1 cellular context compared by ENCODE assay signal in the genomic region with DNA sequence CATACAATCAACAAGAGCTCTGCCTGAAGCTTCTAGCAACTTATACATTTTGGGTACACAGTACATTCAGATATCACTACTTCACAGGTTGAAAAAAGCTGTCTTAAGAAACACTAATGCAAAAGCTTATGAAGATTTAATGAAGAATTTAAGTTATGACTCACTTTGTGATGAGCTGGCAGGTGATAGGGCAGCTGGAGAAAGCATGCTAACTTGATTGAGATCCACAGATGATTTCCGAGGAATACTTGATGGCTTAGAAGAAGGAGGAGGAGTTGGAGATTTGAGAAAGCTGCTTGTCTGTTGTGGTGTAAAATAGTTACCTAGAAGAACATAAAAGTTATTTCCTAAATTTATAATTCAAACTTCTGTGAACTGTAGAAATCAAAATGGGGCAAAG.
TF ChIP-seq lines count a peak whose summit lies in the region.

No MANE protein-coding gene starts in this region.

TF ChIP-seq in SK-N-SH, 30 proteins besides CTCF, POLR2A, EP300 and RAD21:
- no peak for TF ChIP-seq SMC3 (IDR thresholded peaks at IDR 0.05; ENCODE audit: low read depth, low read length)
- TF ChIP-seq RCOR1 (IDR thresholded peaks at IDR 0.05; ENCODE audit: low read length), result no peak
- TF ChIP-seq RXRA (IDR thresholded peaks at IDR 0.05; ENCODE audit: borderline replicate concordance, low read depth), result no peak
- peak; percentile 13; the same call in 1 of the 2 replicates for TF ChIP-seq FOSL2 (IDR thresholded peaks at IDR 0.05; ENCODE audit: borderline replicate concordance, low read depth)
- no peak for TF ChIP-seq EZH2phosphoT487 (IDR thresholded peaks at IDR 0.05; ENCODE audit: borderline replicate concordance, low read depth)
- no peak for TF ChIP-seq CHD2 (IDR thresholded peaks at IDR 0.05; ENCODE audit: low read length, partially characterized antibody)
- TF ChIP-seq USF1 (IDR thresholded peaks at IDR 0.05; ENCODE audit: borderline replicate concordance, low read depth), result no peak
- no peak for TF ChIP-seq USF2 (IDR thresholded peaks at IDR 0.05; ENCODE audit: borderline replicate concordance, low read depth, low read length)
- TF ChIP-seq, protein P1, sequence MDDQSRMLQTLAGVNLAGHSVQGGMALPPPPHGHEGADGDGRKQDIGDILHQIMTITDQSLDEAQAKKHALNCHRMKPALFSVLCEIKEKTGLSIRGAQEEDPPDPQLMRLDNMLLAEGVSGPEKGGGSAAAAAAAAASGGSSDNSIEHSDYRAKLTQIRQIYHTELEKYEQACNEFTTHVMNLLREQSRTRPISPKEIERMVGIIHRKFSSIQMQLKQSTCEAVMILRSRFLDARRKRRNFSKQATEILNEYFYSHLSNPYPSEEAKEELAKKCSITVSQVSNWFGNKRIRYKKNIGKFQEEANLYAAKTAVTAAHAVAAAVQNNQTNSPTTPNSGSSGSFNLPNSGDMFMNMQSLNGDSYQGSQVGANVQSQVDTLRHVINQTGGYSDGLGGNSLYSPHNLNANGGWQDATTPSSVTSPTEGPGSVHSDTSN (IDR thresholded peaks at IDR 0.05), result peak; percentile 28; the same call in 1 of the 2 replicates
- TF ChIP-seq JUND (IDR thresholded peaks at IDR 0.05), result 0 out of 2 replicates have a peak, but pooled peaks have one; percentile 18
- 0 out of 2 replicates have a peak, but pooled peaks have one; percentile 46 for TF ChIP-seq MAX (IDR thresholded peaks at IDR 0.05; ENCODE audit: low read depth)
- TF ChIP-seq TEAD4 (IDR thresholded peaks at IDR 0.05; ENCODE audit: borderline replicate concordance, insufficient read depth), result no peak
- peak; percentile 47 for TF ChIP-seq TCF12 (IDR thresholded peaks at IDR 0.05)
- no peak for TF ChIP-seq FOXJ3 (CRISPR knock-in tag; IDR thresholded peaks at IDR 0.05)
- TF ChIP-seq FOXM1 (IDR thresholded peaks at IDR 0.05; ENCODE audit: low read depth), result no peak
